Comparison of ENCODE assay signal across 8 cellular contexts in the genomic region with DNA sequence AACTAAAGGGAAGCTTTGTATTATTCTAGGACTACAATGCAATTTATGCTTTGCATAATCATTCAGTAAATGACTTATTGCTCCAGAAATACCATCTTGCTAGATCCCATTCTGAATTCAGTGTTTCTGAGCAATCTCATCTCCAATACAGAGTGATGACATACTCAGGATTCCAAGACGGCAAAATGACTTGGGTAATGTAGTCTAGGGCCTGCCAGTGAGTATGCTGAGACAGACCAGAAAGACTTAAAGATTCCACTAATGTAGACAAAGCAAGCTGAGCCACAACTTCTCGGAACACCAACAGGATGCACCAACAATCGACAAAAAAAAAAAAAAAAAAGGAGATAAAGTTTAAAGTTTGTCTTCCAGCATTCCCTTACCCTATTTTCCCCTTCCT. TPM values are rescaled to one million over a fixed set of nuclear protein-coding genes. Genes with fewer than 3 reads are reported as not detected.
A peak's percentile ranks its signal among the peaks of the same experiment; 100 is the strongest.
DNase-seq lines count a peak whose midpoint lies in the region; ATAC-seq and TF ChIP-seq lines count a peak whose summit lies in the region.

No MANE protein-coding gene starts in this region.

- H3K9me3 Mint-ChIP-seq in central memory CD8-positive, alpha-beta T cell: no peaks in the 10 kb centered on the region

- peak overlapping the region; percentile 55 for H3K27ac Mint-ChIP-seq in central memory CD8-positive, alpha-beta T cell (ENCODE audit: low read depth)

- H3K9me3 ChIP-seq in mesodermal cell (ENCODE audit: control insufficient read depth, low read length): no peaks in the 10 kb centered on the region

- H3K27ac ChIP-seq in C4-2B: peak overlapping the region; percentile 78
- peak overlapping the region; percentile 90 for H3K27ac ChIP-seq in mesodermal cell (ENCODE audit: low read depth, low read length, severe bottlenecking)

- TF ChIP-seq CTCF in C4-2B (conservative IDR thresholded peaks at IDR 0.05): no peak

- ATAC-seq in central memory CD8-positive, alpha-beta T cell (replicated peaks; ENCODE audit: extremely low read depth, poor library complexity, severe bottlenecking): no peak
- no peak for ATAC-seq in HG02678 (IDR thresholded peaks at IDR 0.05; ENCODE audit: unreplicated experiment)

- WGBS in mesodermal cell (ENCODE audit: insufficient coverage in 2 of 2), 2 experiments: no CpG with 5 or more reads among the region's 3 CpGs

- H3K36me3 ChIP-seq in mesodermal cell (ENCODE audit: control insufficient read depth, insufficient read depth, low read length): peaks cover 15% of the 10 kb centered on the region

- peaks cover 4% of the 10 kb centered on the region for H3K4me1 ChIP-seq in mesodermal cell (ENCODE audit: control insufficient read depth, insufficient read depth, low read length, poor library complexity, severe bottlenecking)

- peak overlapping the region; percentile 74 for H3K4me3 ChIP-seq in mesodermal cell (ENCODE audit: extremely low read depth, insufficient read depth, low read length, poor library complexity, severe bottlenecking)

- DNase-seq in M059J (ENCODE audit: low read depth) (peak; percentile 26), GM19240 (ENCODE audit: insufficient read length, low spot score) (no peak), NCI-H2196 treated with DMSO at 0.1 percent for 48 hours (lab: John Stamatoyannopoulos, UW; ENCODE audit: unreplicated experiment) (no peak), AML-193 (lab: John Stamatoyannopoulos, UW) (no peak)
- DNase-seq in central memory CD8-positive, alpha-beta T cell (ENCODE audit: low spot score in 2 of 2): no peak

- peaks cover 4% of the 10 kb centered on the region for H3K36me3 Mint-ChIP-seq in central memory CD8-positive, alpha-beta T cell (ENCODE audit: insufficient read depth)

- peaks cover 40% of the 10 kb centered on the region for H3K4me1 Mint-ChIP-seq in central memory CD8-positive, alpha-beta T cell

- H3K27me3 Mint-ChIP-seq in central memory CD8-positive, alpha-beta T cell: no peaks in the 10 kb centered on the region

- H3K4me3 Mint-ChIP-seq in central memory CD8-positive, alpha-beta T cell: peak overlapping the region; percentile 75

RNA-seq across cellular contexts. Expression of a gene that starts 0.9 kb away (rescaled TPM):
- total RNA-seq in M059J (2014; rRNA removed; shearing (Covaris generic)): 12.9 and 18.6 TPM in 2 replicates
- 43.1 TPM for polyA plus RNA-seq in mesodermal cell (2013, experiment 1 of 2)
- polyA plus RNA-seq in mesodermal cell (2013, experiment 2 of 2): 39.0 TPM
